In the genomic region with DNA sequence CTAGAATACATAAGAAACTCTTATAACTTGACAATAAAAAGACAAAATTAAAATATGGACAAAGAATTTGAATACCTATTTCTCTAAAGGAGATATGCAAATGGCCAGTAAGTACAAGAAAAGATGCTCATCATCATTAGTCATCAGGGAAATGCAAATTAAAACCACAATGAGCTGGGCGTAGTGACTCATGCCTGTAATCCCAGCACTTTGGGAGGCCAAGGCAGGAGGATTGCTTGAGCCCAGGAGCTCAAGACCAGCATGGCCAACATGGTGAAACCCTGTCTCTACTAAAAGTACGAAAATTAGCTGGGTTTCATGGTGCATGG, we compare ENCODE assay signal across 8 cellular contexts. TPM values are rescaled to one million over a fixed set of nuclear protein-coding genes. Genes with fewer than 3 reads are reported as not detected.
DNase-seq lines count a peak whose midpoint lies in the region; ATAC-seq and TF ChIP-seq lines count a peak whose summit lies in the region.
"Not testable (repeated sequence)": the region's sequence is repeated elsewhere in the genome, so short reads cannot be mapped to it uniquely, and the experiment has no call there.

No MANE protein-coding gene starts in this region.

- peak; percentile 32 for DNase-seq in AG10803 (ENCODE audit: low read depth)
- peak; percentile 32 for DNase-seq in NAMALWA (ENCODE audit: low spot score)
- DNase-seq in T1000 (lab: John Stamatoyannopoulos, UW), result peak; percentile 21
- peak; percentile 66 for DNase-seq in activated effector memory CD4-positive, alpha-beta T cell treated with anti-CD3 and anti-CD28 coated beads, Interleukin-2, amount 50 U/mL, for 16 hours
- not testable (repeated sequence) for DNase-seq in epithelial cell of prostate (ENCODE audit: low read depth, low spot score); smooth muscle cell (lab: John Stamatoyannopoulos, UW; ENCODE audit: unreplicated experiment)

- 58% methylated on average over 2 of the region's 2 CpGs for WGBS in smooth muscle cell (ENCODE audit: low lambda C conversion rate)

- not testable (repeated sequence) for H3K9me3 ChIP-seq in smooth muscle cell (replicated peaks; ENCODE audit: low read depth)

- not testable (repeated sequence) for H3K4me2 ChIP-seq in smooth muscle cell

- not testable (repeated sequence) for H3K4me3 ChIP-seq in AG10803 (ENCODE audit: low read length); smooth muscle cell

- H3K27ac ChIP-seq in epithelial cell of prostate (peak overlapping the region; percentile 7), smooth muscle cell (ENCODE audit: low read depth) (peak overlapping the region; percentile 55)

- H3F3A ChIP-seq in smooth muscle cell (ENCODE audit: low read depth), result not testable (repeated sequence)

- not testable (repeated sequence) for H3K9ac ChIP-seq in smooth muscle cell (ENCODE audit: low read depth)

- peaks cover 34% of the 10 kb centered on the region for H4K20me1 ChIP-seq in smooth muscle cell (ENCODE audit: low read depth)

- not testable (repeated sequence) for H3K4me1 ChIP-seq in smooth muscle cell (ENCODE audit: low read depth)

- peaks cover 71% of the 10 kb centered on the region for H3K79me2 ChIP-seq in smooth muscle cell (ENCODE audit: low read depth)

- TF ChIP-seq CTCF in AG10803 (conservative IDR thresholded peaks at IDR 0.05; ENCODE audit: low read length); smooth muscle cell (IDR thresholded peaks at IDR 0.05; ENCODE audit: borderline replicate concordance, insufficient read depth, poor library complexity, severe bottlenecking): not testable (repeated sequence)

- H3K27me3 ChIP-seq in smooth muscle cell (ENCODE audit: low read depth), result not testable (repeated sequence)

- ATAC-seq in GM18868 (IDR thresholded peaks at IDR 0.05; ENCODE audit: unreplicated experiment) (peak; percentile 47), HG02885 (IDR thresholded peaks at IDR 0.05; ENCODE audit: poor library complexity, unreplicated experiment) (peak; percentile 48)

- peaks cover 16% of the 10 kb centered on the region for H3K36me3 ChIP-seq in smooth muscle cell (ENCODE audit: low read depth)

- H2AFZ ChIP-seq in smooth muscle cell (ENCODE audit: low read depth), result not testable (repeated sequence)

RNA-seq across cellular contexts. Expression of gene RBBP7, which starts 14.1 kb away (rescaled TPM):
- total RNA-seq in smooth muscle cell, result 116 and 117 TPM in 2 replicates
- polyA plus RNA-seq in smooth muscle cell, result 147 and 171 TPM in 2 replicates
